In genomic region chr4:54100607-54101189, GRCh38 we compare ENCODE assay signal across 10 cellular contexts. TPM values are rescaled to one million over a fixed set of nuclear protein-coding genes. Genes with fewer than 3 reads are reported as not detected.
DNase-seq lines count a peak whose midpoint lies in the region; ATAC-seq, FAIRE-seq and TF ChIP-seq lines count a peak whose summit lies in the region.
"Had no signal": no experiment of that assay in that cellular context is flagged by ENCODE, and none has a peak within 500 bp of the region (broad histone marks: within the 10 kb centered on the region; RNA-seq: fewer than 3 reads in every experiment).

No MANE protein-coding gene starts in this region.

- no peaks in the 10 kb centered on the region for H3K36me3 Mint-ChIP-seq in activated naive CD8-positive, alpha-beta T cell
- no peaks in the 10 kb centered on the region for H3K36me3 Mint-ChIP-seq in type B pancreatic cell

- H3K27ac ChIP-seq in kidney (ENCODE audit: low read depth in 2 of 2, low read length in 2 of 2) = no peak overlapping the region

- intact Hi-C loops in kidney (cut with DNase I) = no loop called here

- no peaks in the 10 kb centered on the region for H3K36me3 ChIP-seq in kidney (ENCODE audit: control insufficient read depth in 1 of 2, insufficient read depth in 2 of 2, low read length in 2 of 2)

- H3K4me1 Mint-ChIP-seq in activated naive CD8-positive, alpha-beta T cell (ENCODE audit: low read depth) = peaks cover 45% of the 10 kb centered on the region
- H3K4me1 Mint-ChIP-seq in type B pancreatic cell (ENCODE audit: unreplicated experiment) = peaks cover 25% of the 10 kb centered on the region

- H3K27me3 Mint-ChIP-seq in activated naive CD8-positive, alpha-beta T cell = peaks cover 68% of the 10 kb centered on the region
- peaks cover 96% of the 10 kb centered on the region for H3K27me3 Mint-ChIP-seq in type B pancreatic cell

- H3K4me3 ChIP-seq in kidney (ENCODE audit: low read length in 2 of 2) = peak overlapping the region in 1 of 2 donors; percentile 41

- DNase-seq in activated naive CD4-positive, alpha-beta T cell treated with Interleukin-2 at 50 U/mL for 16 hours = peak; percentile 21
- no peak for DNase-seq in activated naive CD4-positive, alpha-beta T cell treated with anti-CD3 and anti-CD28 coated beads, Interleukin-2, amount 50 U/mL, for 16 hours
- DNase-seq in left lobe of liver (ENCODE audit: low spot score) (no peak), type B pancreatic cell (ENCODE audit: extremely low spot score, unreplicated experiment) (no peak), NCI-H345 treated with DMSO at 0.1 percent for 48 hours (lab: John Stamatoyannopoulos, UW; ENCODE audit: unreplicated experiment) (no peak), kidney (no peak)
- DNase-seq: NCI-H187 had no signal

- H3K9me3 ChIP-seq in kidney (ENCODE audit: control insufficient read depth in 1 of 2, low read length in 2 of 2) = no peaks in the 10 kb centered on the region

- no peaks in the 10 kb centered on the region for H3K9me3 Mint-ChIP-seq in activated naive CD8-positive, alpha-beta T cell (ENCODE audit: low read depth)
- H3K9me3 Mint-ChIP-seq in type B pancreatic cell = no peaks in the 10 kb centered on the region

- peak overlapping the region; percentile 72 for H3K4me3 Mint-ChIP-seq in activated naive CD8-positive, alpha-beta T cell
- H3K4me3 Mint-ChIP-seq in type B pancreatic cell = peak overlapping the region; percentile 78

- H3K4me1 ChIP-seq in kidney (ENCODE audit: control insufficient read depth in 1 of 2, insufficient read depth in 1 of 2, low read depth in 1 of 2, low read length in 2 of 2) = peaks cover 4 to 5% of the 10 kb centered on the region in 2 donors

- peak; percentile 25 for ATAC-seq in left lobe of liver
- ATAC-seq in GM21528 (IDR thresholded peaks at IDR 0.05; ENCODE audit: low FRiP score, unreplicated experiment) = no peak

- TF ChIP-seq CTCF in type B pancreatic cell (conservative IDR thresholded peaks at IDR 0.05) (no peak), kidney (IDR thresholded peaks at IDR 0.05; ENCODE audit: borderline replicate concordance, extremely low read depth, insufficient read depth) (no peak)

- H3K27ac Mint-ChIP-seq in activated naive CD8-positive, alpha-beta T cell = no peak overlapping the region
- H3K27ac Mint-ChIP-seq in type B pancreatic cell = peak overlapping the region; percentile 41

- FAIRE-seq in kidney (lab: Jason Lieb, UNC) = no peak
- FAIRE-seq: colon had no signal

- no peak overlapping the region for H3K9ac ChIP-seq in kidney (ENCODE audit: low read length in 2 of 2)

RNA-seq across cellular contexts. Expression of gene GSX2, which starts 0.7 kb away (rescaled TPM):
- not detected for total RNA-seq in left lobe of liver
- total RNA-seq in type B pancreatic cell (ENCODE audit: low replicate concordance) = 5.6 TPM in 1 of 2 replicates, not detected in the other
- total RNA-seq in kidney = not detected
- polyA plus RNA-seq in kidney (ENCODE audit: insufficient read depth, low read depth, low replicate concordance) = not detected

RNA-seq across cellular contexts. Expression of gene CHIC2, which starts 36.3 kb away (rescaled TPM):
- 9.6 TPM for total RNA-seq in left lobe of liver
- total RNA-seq in type B pancreatic cell (ENCODE audit: low replicate concordance) = 16.5 and 22.2 TPM in 2 replicates
- total RNA-seq in kidney = 26.6 TPM
- polyA plus RNA-seq in kidney (ENCODE audit: insufficient read depth, low read depth, low replicate concordance) = 13.5 TPM
